5 cellular contexts compared by ENCODE assay signal in the genomic region with DNA sequence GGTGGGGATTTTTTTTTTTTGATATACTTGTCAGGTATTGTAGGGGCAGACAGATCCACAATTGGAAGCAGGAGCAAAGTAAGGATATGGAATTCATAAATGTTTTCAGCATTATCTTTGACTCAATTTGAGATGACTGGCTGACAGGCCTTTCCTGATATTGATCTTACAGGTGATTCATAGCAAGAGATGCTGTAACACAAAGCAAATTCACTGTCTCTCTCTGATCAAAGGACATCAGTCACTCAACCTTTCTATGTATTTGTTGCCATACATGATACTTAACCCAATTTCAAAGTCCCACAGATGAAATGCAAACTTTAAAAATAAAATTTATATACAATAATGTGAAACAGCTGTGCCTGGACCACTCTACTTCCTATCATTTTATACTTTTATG.
"Had no signal": no experiment of that assay in that cellular context is flagged by ENCODE, and none has a peak within 500 bp of the region (broad histone marks: within the 10 kb centered on the region; RNA-seq: fewer than 3 reads in every experiment).

No MANE protein-coding gene starts in this region.

- H3K36me3 Mint-ChIP-seq: IgD-negative memory B cell had no signal

- H3K27me3 Mint-ChIP-seq: IgD-negative memory B cell had no signal

- H3K4me1 Mint-ChIP-seq: IgD-negative memory B cell had no signal

- H3K27ac Mint-ChIP-seq: IgD-negative memory B cell had no signal

- H3K4me3 Mint-ChIP-seq: IgD-negative memory B cell had no signal

- DNase-seq: IMR-90, KBM-7 had no signal

- ATAC-seq: HepG2, K562 had no signal
